Comparison of ENCODE assay signal across 12 cellular contexts in the genomic region with DNA sequence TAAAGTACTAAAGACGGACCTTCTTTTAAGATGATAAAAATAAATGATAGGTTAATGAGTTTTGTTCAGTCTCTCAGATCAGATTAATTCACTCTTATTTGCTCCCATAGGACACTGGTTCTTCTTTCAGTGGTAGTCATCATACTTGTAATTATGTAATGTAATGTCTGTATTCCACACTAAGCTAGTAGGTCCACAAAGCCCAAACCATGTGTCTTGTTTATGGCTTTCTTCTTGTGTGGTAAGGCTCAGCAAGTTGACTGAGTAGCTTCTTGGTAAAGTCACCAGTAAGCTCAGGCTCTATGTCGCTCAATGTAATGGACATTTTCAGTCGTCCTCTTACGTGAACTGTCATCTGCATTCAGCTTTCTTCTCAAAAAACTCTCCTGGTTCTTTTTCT. TPM values are rescaled to one million over a fixed set of nuclear protein-coding genes. Genes with fewer than 3 reads are reported as not detected.
DNase-seq lines count a peak whose midpoint lies in the region; ATAC-seq and TF ChIP-seq lines count a peak whose summit lies in the region.
"Had no signal": no experiment of that assay in that cellular context is flagged by ENCODE, and none has a peak within 500 bp of the region (broad histone marks: within the 10 kb centered on the region; RNA-seq: fewer than 3 reads in every experiment).

No MANE protein-coding gene starts in this region.

- no peaks in the 10 kb centered on the region for H4K20me1 ChIP-seq in IMR-90 (ENCODE audit: insufficient read depth, low read length)

- no peak overlapping the region for H3K9ac ChIP-seq in IMR-90 (ENCODE audit: low read depth, low read length)

- CTCF ChIA-PET in Calu3 (lab: Charles Lee) = no interaction called here
- CTCF ChIA-PET in IMR-90 (lab: Yijun Ruan, JAX) = interaction anchor here (0.6 to 1.2 kb wide), 4 partner anchors 75 to 837 kb away, joined by 3 to 6 read pairs (median 3); no protein-coding TSS in a partner anchor

- H3K56ac ChIP-seq in IMR-90 (ENCODE audit: extremely low read depth, insufficient read depth, low read length) = no peak overlapping the region

- no peaks in the 10 kb centered on the region for H3K9me3 Mint-ChIP-seq in Calu3 (ENCODE audit: low read depth, unreplicated experiment)
- H3K9me3 Mint-ChIP-seq in naive thymus-derived CD8-positive, alpha-beta T cell = peaks cover 0 to 4% (median 0%) of the 10 kb centered on the region in 9 donors
- H3K9me3 Mint-ChIP-seq: activated naive CD4-positive, alpha-beta T cell treated with anti-CD3 and anti-CD28 coated beads for 36 hours; CD8-positive, alpha-beta memory T cell had no signal

- H3K4me1 ChIP-seq in IMR-90 (ENCODE audit: control insufficient read depth, insufficient read depth, low read length) = peaks cover 6% of the 10 kb centered on the region
- peaks cover 41 to 50% of the 10 kb centered on the region in 2 donors for H3K4me1 ChIP-seq in gastrocnemius medialis

- no peak overlapping the region for H3K18ac ChIP-seq in IMR-90 (ENCODE audit: low read depth, low read length)

- peak overlapping the region; percentile 45; the same call in 1 of the 2 replicates for H3K23ac ChIP-seq in IMR-90 (ENCODE audit: low read depth, low read length)

- peak overlapping the region; percentile 28 for H3K27ac Mint-ChIP-seq in Calu3 (ENCODE audit: unreplicated experiment)
- peak overlapping the region in 4 of 10 donors; percentile 3 to 81 (median 30) for H3K27ac Mint-ChIP-seq in naive thymus-derived CD8-positive, alpha-beta T cell
- H3K27ac Mint-ChIP-seq: activated CD8-positive, alpha-beta memory T cell treated with anti-CD3 and anti-CD28 coated beads, Interleukin-2, amount 10 ng/mL, durations not matched to agents 7 days and 5 days; activated naive CD4-positive, alpha-beta T cell treated with anti-CD3 and anti-CD28 coated beads for 36 hours; stimulated activated naive CD8-positive, alpha-beta T cell treated with anti-CD3 and anti-CD28 coated beads, Interleukin-15, amount 100 ng/mL, for 72 hours had no signal

- no peak for ATAC-seq in IMR-90 (ENCODE audit: low read depth)
- no peak for ATAC-seq in gastrocnemius medialis
- ATAC-seq in naive thymus-derived CD8-positive, alpha-beta T cell = no peak
- ATAC-seq: activated CD8-positive, alpha-beta memory T cell treated with anti-CD3 and anti-CD28 coated beads, Interleukin-2, amount 10 ng/mL, durations not matched to agents 7 days and 5 days; stimulated activated naive CD8-positive, alpha-beta T cell treated with anti-CD3 and anti-CD28 coated beads, Interleukin-15, amount 100 ng/mL, for 72 hours had no signal

- no peak overlapping the region for H4K5ac ChIP-seq in IMR-90 (ENCODE audit: low read depth, low read length)

- no peak for TF ChIP-seq RAD21 in IMR-90 (IDR thresholded peaks at IDR 0.05; ENCODE audit: low read length)

- H2BK15ac ChIP-seq in IMR-90 (ENCODE audit: low read depth, low read length) = no peak overlapping the region

- no peak overlapping the region for H2AK9ac ChIP-seq in IMR-90 (replicated peaks; ENCODE audit: low read depth, low read length, poor library complexity)

- peaks cover 44% of the 10 kb centered on the region for H3K4me1 Mint-ChIP-seq in Calu3 (ENCODE audit: low read depth, unreplicated experiment)
- H3K4me1 Mint-ChIP-seq in naive thymus-derived CD8-positive, alpha-beta T cell = peaks cover 20 to 61% (median 53%) of the 10 kb centered on the region in 4 donors

- H3K4me2 ChIP-seq in IMR-90 (ENCODE audit: low read depth, low read length) = peak overlapping the region; percentile 15; the same call in 1 of the 2 replicates

- TF ChIP-seq CTCF in Calu3 (IDR thresholded peaks at IDR 0.05; ENCODE audit: unreplicated experiment) (no peak), IMR-90 (conservative IDR thresholded peaks at IDR 0.05; ENCODE audit: low read depth, low read length) (no peak), choroid plexus epithelial cell (conservative IDR thresholded peaks at IDR 0.05; ENCODE audit: low read depth, low read length) (no peak), gastrocnemius medialis (IDR thresholded peaks at IDR 0.05 in 4 of 5, conservative IDR thresholded peaks at IDR 0.05 in 1 of 5) (no peak)

- H3K9me3 ChIP-seq in IMR-90 (ENCODE audit: control insufficient read depth, insufficient read depth, low read length) = no peaks in the 10 kb centered on the region
- H3K9me3 ChIP-seq in gastrocnemius medialis = no peaks in the 10 kb centered on the region
- H3K9me3 ChIP-seq: HAP-1 had no signal

- H2BK5ac ChIP-seq in IMR-90 (ENCODE audit: low read depth, low read length, poor library complexity, severe bottlenecking) = no peak overlapping the region

- in situ Hi-C loops in IMR-90 (cut with MboI; ENCODE audit: low sequenced_read_pairs) (loop anchor here (10.0 kb wide), 1 partner anchor 831 kb away; the partner anchor contains the start of gene TGFB2), gastrocnemius medialis (cut with MboI; ENCODE audit: low sequenced_read_pairs in 4 of 4) (no loop called here)

- no peak overlapping the region for H3K4me3 ChIP-seq in IMR-90 (ENCODE audit: insufficient read depth, low read depth, low read length)
- peak overlapping the region; percentile 12 for H3K4me3 ChIP-seq in choroid plexus epithelial cell (ENCODE audit: low read depth, low read length)
- peak overlapping the region in 1 of 4 donors; percentile 69 for H3K4me3 ChIP-seq in gastrocnemius medialis

- H2AK5ac ChIP-seq in IMR-90 (ENCODE audit: low read depth, low read length) = no peak overlapping the region

- H3K4ac ChIP-seq in IMR-90 (ENCODE audit: low read depth, low read length) = no peak overlapping the region

- dilution Hi-C loops in IMR-90 (cut with HindIII; ENCODE audit: low sequenced_read_pairs, unreplicated experiment) = no loop called here

- intact Hi-C loops in Calu3 (cut with micrococcal nuclease; ENCODE audit: unreplicated experiment) (loop anchor here (10.0 kb wide), 1 partner anchor 471 kb away; no protein-coding TSS in a partner anchor), IMR-90 (cut with micrococcal nuclease) (loop anchor here (10.0 kb wide), 1 partner anchor 641 kb away; no protein-coding TSS in a partner anchor), gastrocnemius medialis (cut with DNase I; ENCODE audit: low total_unique reads) (loop anchor here (5.0 kb wide), 1 partner anchor 49 kb away; no protein-coding TSS in a partner anchor)

- H4K8ac ChIP-seq in IMR-90 (ENCODE audit: low read depth in 2 of 2, low read length in 2 of 2) = 0 out of 4 replicates have a peak overlapping the region, but pooled peaks of 1 of the 2 experiments have one; percentile 30

- WGBS in IMR-90 (ENCODE audit: extremely low coverage in 2 of 2, insufficient read length in 1 of 2), 2 experiments = no CpG with 5 or more reads among the region's 4 CpGs

- TF ChIP-seq POLR2A in IMR-90 (IDR thresholded peaks at IDR 0.05; ENCODE audit: low read depth, low read length) = no peak
- no peak for TF ChIP-seq POLR2A in gastrocnemius medialis (IDR thresholded peaks at IDR 0.05)

- H3K4me3 Mint-ChIP-seq in Calu3 (ENCODE audit: low read depth, unreplicated experiment) = peak overlapping the region; percentile 50
- peak overlapping the region in 5 of 10 donors; percentile 8 to 64 (median 55) for H3K4me3 Mint-ChIP-seq in naive thymus-derived CD8-positive, alpha-beta T cell
- H3K4me3 Mint-ChIP-seq: activated CD8-positive, alpha-beta memory T cell treated with anti-CD3 and anti-CD28 coated beads, Interleukin-2, amount 10 ng/mL, durations not matched to agents 7 days and 5 days; activated naive CD4-positive, alpha-beta T cell treated with anti-CD3 and anti-CD28 coated beads for 36 hours had no signal

- DNase-seq in Calu3 (no peak), IMR-90 (no peak), choroid plexus epithelial cell (ENCODE audit: low read depth) (no peak), gastrocnemius medialis (no peak), hypothalamus (lab: John Stamatoyannopoulos, UW) (no peak), SIG-M5 (lab: John Stamatoyannopoulos, UW) (no peak)
- no peak for DNase-seq in naive thymus-derived CD8-positive, alpha-beta T cell
- DNase-seq: activated CD8-positive, alpha-beta memory T cell treated with anti-CD3 and anti-CD28 coated beads, Interleukin-2, amount 10 ng/mL, durations not matched to agents 7 days and 5 days; activated naive CD4-positive, alpha-beta T cell treated with anti-CD3 and anti-CD28 coated beads for 36 hours; CD8-positive, alpha-beta memory T cell; stimulated activated naive CD8-positive, alpha-beta T cell treated with anti-CD3 and anti-CD28 coated beads, Interleukin-15, amount 100 ng/mL, for 72 hours had no signal

- peaks cover 4% of the 10 kb centered on the region for H3K36me3 ChIP-seq in IMR-90 (ENCODE audit: control insufficient read depth, insufficient read depth, low read length)
- H3K36me3 ChIP-seq in gastrocnemius medialis = no peaks in the 10 kb centered on the region

- no peaks in the 10 kb centered on the region for H3K27me3 Mint-ChIP-seq in Calu3 (ENCODE audit: unreplicated experiment)
- no peaks in the 10 kb centered on the region for H3K27me3 Mint-ChIP-seq in naive thymus-derived CD8-positive, alpha-beta T cell
- H3K27me3 Mint-ChIP-seq: activated CD8-positive, alpha-beta memory T cell treated with anti-CD3 and anti-CD28 coated beads, Interleukin-2, amount 10 ng/mL, durations not matched to agents 7 days and 5 days; CD8-positive, alpha-beta memory T cell; stimulated activated naive CD8-positive, alpha-beta T cell treated with anti-CD3 and anti-CD28 coated beads, Interleukin-15, amount 100 ng/mL, for 72 hours had no signal

- 0 out of 2 replicates have a peak overlapping the region, but pooled peaks have one; percentile 46 for H4K91ac ChIP-seq in IMR-90 (ENCODE audit: insufficient read depth, low read depth, low read length)

- H3K79me1 ChIP-seq in IMR-90 (ENCODE audit: low read depth in 1 of 2, low read length in 2 of 2) = peaks cover 12 to 19% of the 10 kb centered on the region in 2 experiments; a peak in 3 of 4 replicates

- H3K27me3 ChIP-seq in IMR-90 (ENCODE audit: control insufficient read depth, insufficient read depth, low read length) = no peaks in the 10 kb centered on the region
- H3K27me3 ChIP-seq in gastrocnemius medialis = no peaks in the 10 kb centered on the region

- H2BK20ac ChIP-seq in IMR-90 (ENCODE audit: low read depth, low read length) = no peak overlapping the region

- H3K14ac ChIP-seq in IMR-90 (replicated peaks; ENCODE audit: low read depth, low read length) = no peak overlapping the region

- H3K36me3 Mint-ChIP-seq in Calu3 (ENCODE audit: insufficient read depth, unreplicated experiment) = peaks cover 37% of the 10 kb centered on the region
- H3K36me3 Mint-ChIP-seq in naive thymus-derived CD8-positive, alpha-beta T cell = peaks cover 4 to 23% (median 16%) of the 10 kb centered on the region in 3 donors

- H3K27ac ChIP-seq in IMR-90 (ENCODE audit: insufficient read depth, low read length) (no peak overlapping the region), gastrocnemius medialis (peak overlapping the region; percentile 92 to 96 (median 94))

- H3K9me1 ChIP-seq in IMR-90 (ENCODE audit: insufficient read depth, low read length) = no peaks in the 10 kb centered on the region

- BruUV-seq in Calu3 (replicated peaks; lab: Mats Ljungman, UMichigan) = no TSS peak
- no TSS peak for BruUV-seq in IMR-90 (replicated peaks; lab: Mats Ljungman, UMichigan)

- POLR2A ChIA-PET in IMR-90 (lab: Charles Lee; ENCODE audit: unreplicated experiment) = interaction anchor here (0.7 to 0.9 kb wide), 2 partner anchors 13 to 23 kb away, joined by 3 read pairs; no protein-coding TSS in a partner anchor
- POLR2A ChIA-PET in naive thymus-derived CD8-positive, alpha-beta T cell (lab: Charles Lee) = no interaction called here

- H2BK120ac ChIP-seq in IMR-90 (ENCODE audit: low read depth, low read length) = no peak overlapping the region

- H2AFZ ChIP-seq in IMR-90 (replicated peaks; ENCODE audit: low read length, poor library complexity) = no peak overlapping the region

RNA-seq across cellular contexts. Expression of gene LYPLAL1, which starts 2.5 kb away (rescaled TPM):
- total RNA-seq in Calu3 (2022) (50.0 and 57.6 TPM in 2 replicates), IMR-90 (2012; rRNA removed) (4.8 and 11.4 TPM in 2 replicates), gastrocnemius medialis (10 to 100 TPM; 12.6 to 18.9 (median 15.4) TPM)
- polyA plus RNA-seq in IMR-90 (2012; rRNA removed) = 6.3 and 7.5 TPM in 2 replicates
- polyA plus RNA-seq in IMR-90 (2012; cell fraction: cytosol; rRNA removed) = 1.7 and 2.5 TPM in 2 replicates
- 1.8 and 14.4 TPM in 2 replicates for polyA plus RNA-seq in IMR-90 (2012; cell fraction: nucleus; rRNA removed; ENCODE audit: low replicate concordance)
- 10 to 100 TPM; 22.4 to 23.2 TPM for total RNA-seq in naive thymus-derived CD8-positive, alpha-beta T cell
- 10 to 100 TPM; 18.8 to 36.3 (median 27.3) TPM for polyA plus RNA-seq in naive thymus-derived CD8-positive, alpha-beta T cell
